In the genomic region with DNA sequence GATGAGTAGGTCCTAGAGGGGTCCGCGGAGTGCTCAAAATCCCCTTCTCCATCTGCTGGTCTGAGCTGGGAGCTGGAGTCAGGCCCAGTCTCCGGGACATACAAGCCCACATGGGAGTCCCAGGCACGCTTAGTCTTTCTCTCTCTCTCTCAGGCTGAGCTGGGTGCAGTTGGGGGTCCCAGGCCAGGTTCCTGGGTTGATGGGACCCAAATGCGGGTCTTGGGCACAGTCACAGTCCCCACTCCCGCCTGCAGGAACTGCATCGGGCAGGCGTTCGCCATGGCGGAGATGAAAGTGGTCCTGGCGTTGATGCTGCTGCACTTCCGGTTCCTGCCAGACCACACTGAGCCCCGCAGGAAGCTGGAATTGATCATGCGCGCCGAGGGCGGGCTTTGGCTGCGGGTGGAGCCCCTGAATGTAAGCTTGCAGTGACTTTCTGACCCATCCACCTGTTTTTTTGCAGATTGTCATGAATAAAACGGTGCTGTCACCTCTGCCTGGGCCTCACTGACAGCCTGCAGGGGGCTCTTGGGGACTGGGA, we compare ENCODE assay signal across 25 cellular contexts. TPM values are rescaled to one million over a fixed set of nuclear protein-coding genes. Genes with fewer than 3 reads are reported as not detected.
"Had no signal": no experiment of that assay in that cellular context is flagged by ENCODE, and none has a peak within 500 bp of the region (broad histone marks: within the 10 kb centered on the region; RNA-seq: fewer than 3 reads in every experiment).

No MANE protein-coding gene starts in this region.

- H3K27ac Mint-ChIP-seq: activated naive CD8-positive, alpha-beta T cell; activated T-helper 1 cell treated with anti-CD3 and anti-CD28 coated beads, Interleukin-12 subunit alpha, Interleukin-12 subunit beta, Interleukin-2, Interleukin-4 antibody, amounts not matched to agents 30 ng/mL and 10 ng/mL and 1 ng/mL, durations not matched to agents 14 hours and 24 hours and 36 hours; dendritic cell treated with granulocyte-macrophage colony-stimulating factor and Interleukin-4, amounts not matched to agents 40 ng/mL and 50 ng/mL, for 4 days had no signal

- DNase-seq: activated CD4-positive, alpha-beta T cell treated with anti-CD3 and anti-CD28 coated beads, Interleukin-2, amount 50 U/mL, for 4 hours; activated T-cell treated with anti-CD3 and anti-CD28 coated beads for 4 hours; effector memory CD4-positive, alpha-beta T cell; heart left ventricle; left lung; mammary epithelial cell; retina; spleen; stimulated activated naive CD4-positive, alpha-beta T cell; T1000; thyroid gland had no signal

- H3K9me3 Mint-ChIP-seq: activated T-helper 1 cell treated with anti-CD3 and anti-CD28 coated beads, Interleukin-12 subunit alpha, Interleukin-12 subunit beta, Interleukin-2, Interleukin-4 antibody, amounts not matched to agents 30 ng/mL and 10 ng/mL and 1 ng/mL, durations not matched to agents 14 hours and 24 hours and 36 hours; dendritic cell treated with granulocyte-macrophage colony-stimulating factor and Interleukin-4, amounts not matched to agents 40 ng/mL and 50 ng/mL, for 4 days had no signal

- ATAC-seq: activated CD4-positive, CD25-positive, alpha-beta regulatory T cell treated with anti-CD3 and anti-CD28 coated beads, Interleukin-2, amount 50 U/mL, for 24 hours; gastroesophageal sphincter; heart left ventricle; left lung had no signal

- H3K4me3 Mint-ChIP-seq: activated naive CD8-positive, alpha-beta T cell; activated T-helper 1 cell treated with anti-CD3 and anti-CD28 coated beads, Interleukin-12 subunit alpha, Interleukin-12 subunit beta, Interleukin-2, Interleukin-4 antibody, amounts not matched to agents 30 ng/mL and 10 ng/mL and 1 ng/mL, durations not matched to agents 14 hours and 24 hours and 36 hours; dendritic cell treated with granulocyte-macrophage colony-stimulating factor and Interleukin-4, amounts not matched to agents 40 ng/mL and 50 ng/mL, for 4 days had no signal

RNA-seq across cellular contexts. Expression of a gene that starts 23.8 kb away (rescaled TPM):
- total RNA-seq: activated T-helper 1 cell treated with anti-CD3 and anti-CD28 coated beads, Interleukin-12 subunit alpha, Interleukin-12 subunit beta, Interleukin-2, Interleukin-4 antibody, amounts not matched to agents 30 ng/mL and 10 ng/mL and 1 ng/mL, durations not matched to agents 14 hours and 24 hours and 36 hours; endothelial cell of umbilical vein; kidney epithelial cell; mammary epithelial cell had no signal

RNA-seq across cellular contexts. Expression of a gene that starts 31.1 kb away (rescaled TPM):
- total RNA-seq: activated CD8-positive, alpha-beta memory T cell treated with anti-CD3 and anti-CD28 coated beads for 36 hours; activated T-helper 1 cell treated with anti-CD3 and anti-CD28 coated beads, Interleukin-12 subunit alpha, Interleukin-12 subunit beta, Interleukin-2, Interleukin-4 antibody, amounts not matched to agents 30 ng/mL and 10 ng/mL and 1 ng/mL, durations not matched to agents 14 hours and 24 hours and 36 hours; cerebellum; endothelial cell of umbilical vein; esophagus muscularis mucosa; gastroesophageal sphincter; heart left ventricle; kidney epithelial cell; left lung; mammary epithelial cell; mononuclear cell; omental fat pad; posterior vena cava; spleen; thyroid gland; ureter had no signal

RNA-seq across cellular contexts. Expression of a gene that starts 41.1 kb away (rescaled TPM):
- total RNA-seq: activated CD8-positive, alpha-beta memory T cell treated with anti-CD3 and anti-CD28 coated beads for 36 hours; activated T-helper 1 cell treated with anti-CD3 and anti-CD28 coated beads, Interleukin-12 subunit alpha, Interleukin-12 subunit beta, Interleukin-2, Interleukin-4 antibody, amounts not matched to agents 30 ng/mL and 10 ng/mL and 1 ng/mL, durations not matched to agents 14 hours and 24 hours and 36 hours; cerebellum; endothelial cell of umbilical vein; esophagus muscularis mucosa; gastroesophageal sphincter; heart left ventricle; kidney epithelial cell; left lung; mammary epithelial cell; mononuclear cell; omental fat pad; posterior vena cava; spleen; thyroid gland; ureter had no signal

RNA-seq across cellular contexts. Expression of a gene that starts 56.0 kb away (rescaled TPM):
- total RNA-seq: activated T-helper 1 cell treated with anti-CD3 and anti-CD28 coated beads, Interleukin-12 subunit alpha, Interleukin-12 subunit beta, Interleukin-2, Interleukin-4 antibody, amounts not matched to agents 30 ng/mL and 10 ng/mL and 1 ng/mL, durations not matched to agents 14 hours and 24 hours and 36 hours; endothelial cell of umbilical vein; kidney epithelial cell had no signal
